Comparison of ENCODE assay signal across 6 cellular contexts in the genomic region with DNA sequence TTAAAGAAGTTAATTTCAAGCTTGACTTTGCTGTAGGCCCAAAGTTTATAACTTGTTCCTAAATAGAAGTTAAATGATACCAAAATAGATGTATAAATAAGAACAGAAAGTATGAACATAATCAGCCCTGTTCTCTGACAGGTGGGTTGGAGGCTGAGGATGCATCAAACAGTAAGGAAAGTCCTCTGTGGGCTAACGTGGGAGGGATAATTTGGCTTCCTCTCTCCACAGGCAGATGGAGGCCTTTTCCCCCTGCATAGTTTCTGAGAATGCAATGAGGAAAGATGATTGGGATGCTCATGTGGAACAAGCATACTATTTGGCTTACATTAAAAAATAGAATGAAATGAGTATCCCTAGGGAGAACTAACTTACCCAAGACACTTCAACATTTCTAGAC.
"Had no signal": no experiment of that assay in that cellular context is flagged by ENCODE, and none has a peak within 500 bp of the region (broad histone marks: within the 10 kb centered on the region; RNA-seq: fewer than 3 reads in every experiment).

No MANE protein-coding gene starts in this region.

- ATAC-seq: GM23338, K562 had no signal

- DNase-seq: H9, HCEC 1CT, IMR-90, KG1 had no signal
